19 cellular contexts compared by ENCODE assay signal in the genomic region with DNA sequence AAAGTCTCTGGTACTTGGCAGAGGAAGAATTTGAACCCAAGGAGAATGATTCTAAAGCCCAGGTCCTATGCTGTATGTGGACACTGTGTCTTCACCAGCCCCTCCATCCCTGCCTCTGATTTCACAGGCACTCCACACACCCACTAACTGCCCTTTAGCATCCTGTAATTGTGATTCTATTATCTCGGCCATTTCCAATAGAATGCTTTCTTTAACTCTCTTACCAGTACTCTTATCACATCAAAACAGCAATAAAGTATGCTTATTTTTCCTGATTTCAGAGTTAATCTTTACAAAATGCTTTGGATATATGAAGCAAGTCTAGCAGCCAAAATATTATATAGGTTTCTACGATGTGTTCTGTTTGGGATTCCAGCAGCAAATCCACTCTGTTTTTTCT. TPM values are rescaled to one million over a fixed set of nuclear protein-coding genes. Genes with fewer than 3 reads are reported as not detected.
DNase-seq lines count a peak whose midpoint lies in the region; ATAC-seq, FAIRE-seq and TF ChIP-seq lines count a peak whose summit lies in the region.
"Had no signal": no experiment of that assay in that cellular context is flagged by ENCODE, and none has a peak within 500 bp of the region (broad histone marks: within the 10 kb centered on the region; RNA-seq: fewer than 3 reads in every experiment).

No MANE protein-coding gene starts in this region.

- no peak for DNase-seq in GM19239 (ENCODE audit: insufficient read length, low spot score)
- peak; percentile 34 for DNase-seq in NCI-H69 (lab: John Stamatoyannopoulos, UW)
- peak; percentile 68 for DNase-seq in endothelial cell of umbilical vein (ENCODE audit: low read depth, low spot score)
- no peak for DNase-seq in naive thymus-derived CD4-positive, alpha-beta T cell
- no peak for DNase-seq in GM20000 (ENCODE audit: low spot score)
- no peak for DNase-seq in A673 (ENCODE audit: low spot score)
- DNase-seq in foreskin melanocyte = no peak
- DNase-seq: CD4-positive, alpha-beta T cell; COR-L47; DMS 273 treated with DMSO at 0.1 percent for 48 hours; NCI-H1105; NCI-H2029 treated with DMSO at 0.1 percent for 48 hours; NCI-H524 treated with DMSO at 0.1 percent for 48 hours; NK-92 treated with Interleukin-12 subunit alpha and Interleukin-12 subunit beta, amount 100 ng/mL, for 24 hours; SIG-M5 had no signal

- dilution Hi-C loops in endothelial cell of umbilical vein (cut with MboI; ENCODE audit: extremely low pct_ligation_motif_present, low sequenced_read_pairs) = no loop called here

- peaks cover 0 to 6% (median 0%) of the 10 kb centered on the region in 11 donors for H3K9me3 Mint-ChIP-seq in naive thymus-derived CD4-positive, alpha-beta T cell

- no peaks in the 10 kb centered on the region for H3K79me2 ChIP-seq in endothelial cell of umbilical vein (ENCODE audit: control insufficient read depth, insufficient read depth, low read length)

- H3K36me3 Mint-ChIP-seq in naive thymus-derived CD4-positive, alpha-beta T cell = peaks cover 0 to 15% (median 5%) of the 10 kb centered on the region in 5 donors

- no peak for TF ChIP-seq POLR2A in endothelial cell of umbilical vein (IDR thresholded peaks at IDR 0.05; ENCODE audit: low read depth, low read length)

- no peaks in the 10 kb centered on the region for H3K27me3 Mint-ChIP-seq in naive thymus-derived CD4-positive, alpha-beta T cell
- H3K27me3 Mint-ChIP-seq: CD4-positive, alpha-beta T cell had no signal

- H3K36me3 ChIP-seq in endothelial cell of umbilical vein (ENCODE audit: control insufficient read depth in 2 of 2, extremely low read depth in 1 of 2, insufficient read depth in 2 of 2, low read length in 2 of 2) = no peaks in the 10 kb centered on the region
- no peaks in the 10 kb centered on the region for H3K36me3 ChIP-seq in naive thymus-derived CD4-positive, alpha-beta T cell (ENCODE audit: control insufficient read depth in 2 of 3, insufficient read depth in 3 of 3, low read length in 3 of 3)
- H3K36me3 ChIP-seq in A673 (ENCODE audit: insufficient read depth, low read length, poor library complexity, severe bottlenecking) = no peaks in the 10 kb centered on the region
- H3K36me3 ChIP-seq: BLaER1 had no signal

- peak overlapping the region in 8 of 9 donors; percentile 41 to 95 (median 76) for H3K27ac Mint-ChIP-seq in naive thymus-derived CD4-positive, alpha-beta T cell

- POLR2A ChIA-PET in endothelial cell of umbilical vein (lab: Charles Lee) (no interaction called here), A673 (lab: Charles Lee; ENCODE audit: low non-redundant PET) (no interaction called here)
- POLR2A ChIA-PET in naive thymus-derived CD4-positive, alpha-beta T cell (lab: Charles Lee) = interaction anchor here (0.7 to 2.0 kb wide), 6 partner anchors 13 to 192 kb away, joined by 3 to 6 read pairs (median 4); partner anchors contain the start of gene BTG1

- intact Hi-C loops in endothelial cell of umbilical vein (cut with micrococcal nuclease) = no loop called here
- intact Hi-C loops in naive thymus-derived CD4-positive, alpha-beta T cell (cut with micrococcal nuclease) = no loop called here
- intact Hi-C loops in A673 (cut with micrococcal nuclease; ENCODE audit: unreplicated experiment) = no loop called here

- H3K9me1 ChIP-seq in endothelial cell of umbilical vein (replicated peaks; ENCODE audit: control insufficient read depth, extremely low read depth, insufficient read depth, low read length) = no peaks in the 10 kb centered on the region

- CTCF ChIA-PET in endothelial cell of umbilical vein (lab: Charles Lee) (interaction anchor here (0.8 kb wide), 1 partner anchor 372 kb away, joined by 3 read pairs; no protein-coding TSS in a partner anchor), A673 (lab: Charles Lee) (no interaction called here)
- CTCF ChIA-PET in naive thymus-derived CD4-positive, alpha-beta T cell (lab: Charles Lee) = no interaction called here

- no peak overlapping the region for H3K4me3 ChIP-seq in endothelial cell of umbilical vein (replicated peaks in 1 of 3; ENCODE audit: insufficient read depth in 1 of 3, low read depth in 1 of 3, low read length in 3 of 3)
- H3K4me3 ChIP-seq in naive thymus-derived CD4-positive, alpha-beta T cell (ENCODE audit: low read length) = no peak overlapping the region
- no peak overlapping the region for H3K4me3 ChIP-seq in A673 (ENCODE audit: low read depth, low read length, poor library complexity, severe bottlenecking)
- H3K4me3 ChIP-seq: BLaER1 had no signal

- H3K27ac ChIP-seq in endothelial cell of umbilical vein (ENCODE audit: insufficient read depth, low read depth, low read length) = no peak overlapping the region
- H3K27ac ChIP-seq in naive thymus-derived CD4-positive, alpha-beta T cell (ENCODE audit: low read depth, low read length) = no peak overlapping the region
- H3K27ac ChIP-seq in A673 (ENCODE audit: low read depth, low read length, poor library complexity, severe bottlenecking) = no peak overlapping the region
- H3K27ac ChIP-seq: BLaER1, KMS-11 had no signal

- no peaks in the 10 kb centered on the region for H3K4me1 ChIP-seq in endothelial cell of umbilical vein (ENCODE audit: control insufficient read depth, extremely low read depth, insufficient read depth, low read length)
- peaks cover 22 to 29% of the 10 kb centered on the region in 2 donors for H3K4me1 ChIP-seq in naive thymus-derived CD4-positive, alpha-beta T cell (ENCODE audit: control insufficient read depth in 2 of 2, insufficient read depth in 2 of 2, low read length in 2 of 2)
- H3K4me1 ChIP-seq in A673 (ENCODE audit: insufficient read depth, low read length, poor library complexity, severe bottlenecking) = no peaks in the 10 kb centered on the region

- H3K4me3 Mint-ChIP-seq in naive thymus-derived CD4-positive, alpha-beta T cell = peak overlapping the region in 3 of 10 donors; percentile 4 to 68 (median 8)

- peaks cover 24 to 77% (median 60%) of the 10 kb centered on the region in 7 donors for H3K4me1 Mint-ChIP-seq in naive thymus-derived CD4-positive, alpha-beta T cell

- H2AFZ ChIP-seq in endothelial cell of umbilical vein (ENCODE audit: low read depth, low read length) = no peak overlapping the region

- H3K9ac ChIP-seq in endothelial cell of umbilical vein (replicated peaks; ENCODE audit: extremely low read depth, insufficient read depth, low read length) = no peak overlapping the region
- H3K9ac ChIP-seq: BLaER1, KMS-11 had no signal

- no TSS peak for BruUV-seq in endothelial cell of umbilical vein (replicated peaks; lab: Mats Ljungman, UMichigan)
- BruUV-seq in A673 (replicated peaks; lab: Mats Ljungman, UMichigan) = no TSS peak

- no peaks in the 10 kb centered on the region for H3K9me3 ChIP-seq in endothelial cell of umbilical vein (replicated peaks; ENCODE audit: control insufficient read depth, insufficient read depth, low read length)
- H3K9me3 ChIP-seq in naive thymus-derived CD4-positive, alpha-beta T cell (ENCODE audit: control insufficient read depth in 2 of 3, low read length in 3 of 3) = no peaks in the 10 kb centered on the region
- no peaks in the 10 kb centered on the region for H3K9me3 ChIP-seq in A673 (ENCODE audit: low read depth, low read length, poor library complexity, severe bottlenecking)

- no peaks in the 10 kb centered on the region for H4K20me1 ChIP-seq in endothelial cell of umbilical vein (replicated peaks; ENCODE audit: control insufficient read depth, extremely low read depth, insufficient read depth, low read length)
- H4K20me1 ChIP-seq: BLaER1 had no signal

- no peak overlapping the region for H3K4me2 ChIP-seq in endothelial cell of umbilical vein (ENCODE audit: insufficient read depth, low read length)
- H3K4me2 ChIP-seq: BLaER1 had no signal

- FAIRE-seq in GM19239 (lab: Jason Lieb, UNC) (peak; percentile 4), endothelial cell of umbilical vein (lab: Jason Lieb, UNC) (peak; percentile 18)
- FAIRE-seq: HTR-8/SVneo had no signal

- TF ChIP-seq CTCF in endothelial cell of umbilical vein (IDR thresholded peaks at IDR 0.05; ENCODE audit: extremely low read depth in 1 of 2, insufficient read depth in 1 of 2, low read depth in 1 of 2, low read length in 2 of 2) = no peak
- TF ChIP-seq CTCF in GM20000 (IDR thresholded peaks at IDR 0.05; ENCODE audit: extremely low read depth, missing control alignments) = no peak
- no peak for TF ChIP-seq CTCF in A673 (conservative IDR thresholded peaks at IDR 0.05; ENCODE audit: low read depth, low read length)

- H3K27me3 ChIP-seq in endothelial cell of umbilical vein (ENCODE audit: control insufficient read depth in 2 of 2, insufficient read depth in 2 of 2, low read length in 2 of 2) (peaks cover 0 to 2% of the 10 kb centered on the region in 2 experiments), A673 (replicated peaks; ENCODE audit: insufficient read depth, low read depth, low read length, poor library complexity) (no peaks in the 10 kb centered on the region)
- H3K27me3 ChIP-seq in naive thymus-derived CD4-positive, alpha-beta T cell (ENCODE audit: control insufficient read depth in 2 of 2, insufficient read depth in 2 of 2, low read length in 2 of 2) = no peaks in the 10 kb centered on the region
- H3K27me3 ChIP-seq: BLaER1 had no signal

- ATAC-seq in naive thymus-derived CD4-positive, alpha-beta T cell = no peak
- ATAC-seq: Panc1 had no signal

TF ChIP-seq in endothelial cell of umbilical vein, 7 proteins besides CTCF, POLR2A, EP300 and RAD21:
- TF ChIP-seq, protein P1, sequence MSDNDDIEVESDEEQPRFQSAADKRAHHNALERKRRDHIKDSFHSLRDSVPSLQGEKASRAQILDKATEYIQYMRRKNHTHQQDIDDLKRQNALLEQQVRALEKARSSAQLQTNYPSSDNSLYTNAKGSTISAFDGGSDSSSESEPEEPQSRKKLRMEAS (IDR thresholded peaks at IDR 0.05; ENCODE audit: insufficient read depth, insufficient read length) = no peak
- TF ChIP-seq FOS (IDR thresholded peaks at IDR 0.05; ENCODE audit: borderline replicate concordance, insufficient read depth, low read length) (no peak), MYC (IDR thresholded peaks at IDR 0.05; ENCODE audit: low read depth, low read length) (no peak), GATA2 (IDR thresholded peaks at IDR 0.05; ENCODE audit: insufficient read depth, insufficient read length, low read depth, low read length) (no peak), JUN (IDR thresholded peaks at IDR 0.05; ENCODE audit: borderline replicate concordance, insufficient read depth, insufficient read length, low read depth) (no peak)

RNA-seq across cellular contexts. Expression of gene BTG1, which starts 37.9 kb away (rescaled TPM):
- 89.5 and 104 TPM in 2 replicates for total RNA-seq in endothelial cell of umbilical vein
- 42.8 and 45.5 TPM in 2 replicates for polyA plus RNA-seq in endothelial cell of umbilical vein
- 69.1 and 74.9 TPM in 2 replicates for polyA plus RNA-seq in endothelial cell of umbilical vein (2011; cell fraction: cytosol; rRNA removed)
- polyA plus RNA-seq in endothelial cell of umbilical vein (2011; cell fraction: nucleus; rRNA removed) = 41.1 and 47.4 TPM in 2 replicates
- 57.0 and 58.2 TPM in 2 replicates for polyA plus RNA-seq in endothelial cell of umbilical vein (2012)
- 109 and 157 TPM in 2 replicates for polyA minus RNA-seq in endothelial cell of umbilical vein
- 16.5 TPM for polyA minus RNA-seq in endothelial cell of umbilical vein (2011; cell fraction: cytosol; rRNA and poly(A)+ RNA removed)
- 99.3 and 105 TPM in 2 replicates for polyA minus RNA-seq in endothelial cell of umbilical vein (2011; cell fraction: nucleus; rRNA and poly(A)+ RNA removed)
- 1,000 to 10,000 TPM in 2 of 5 experiments, 100 to 1,000 TPM in 3; 188 to 1,246 (median 571) TPM for total RNA-seq in naive thymus-derived CD4-positive, alpha-beta T cell
- polyA plus RNA-seq in naive thymus-derived CD4-positive, alpha-beta T cell = 100 to 1,000 TPM; 479 to 649 TPM
- 18.0 and 23.2 TPM in 2 replicates for total RNA-seq in A673 (2021)

Comparison
In these comparisons a context has a peak if more than half of its experiments do, and no peak if none do; other contexts are left out.
1. DNase-seq: peak in NCI-H69 (single experiment) and endothelial cell of umbilical vein (single experiment); none in GM19239 (single experiment), naive thymus-derived CD4-positive, alpha-beta T cell (0 of 9), GM20000 (single experiment), A673 (single experiment) and foreskin melanocyte (single experiment).